31 cellular contexts compared by ENCODE assay signal in genomic region chr20:16703570-16703969, GRCh38. TPM values are rescaled to one million over a fixed set of nuclear protein-coding genes. Genes with fewer than 3 reads are reported as not detected.
"Had no signal": no experiment of that assay in that cellular context is flagged by ENCODE, and none has a peak within 500 bp of the region (broad histone marks: within the 10 kb centered on the region; RNA-seq: fewer than 3 reads in every experiment).

No MANE protein-coding gene starts in this region.

- H3K9me3 ChIP-seq: lower lobe of right lung, neutrophil, psoas muscle, right lobe of liver, tibial nerve, uterus had no signal

- H3K4me1 ChIP-seq: lower lobe of right lung, parathyroid adenoma, psoas muscle, right lobe of liver, tibial nerve, uterus had no signal

- ATAC-seq: left lobe of liver; lower lobe of right lung; naive thymus-derived CD8-positive, alpha-beta T cell; psoas muscle; right lobe of liver; stimulated activated memory B cell treated with anti-CD40 and anti-IgM and Interleukin-4, amounts not matched to agents 10 μg/mL and 1 μg/mL and 100 μg/mL, for 72 hours; stimulated activated naive CD8-positive, alpha-beta T cell treated with anti-CD3 and anti-CD28 coated beads, Interleukin-15, amount 100 ng/mL, for 72 hours had no signal

- DNase-seq: islet precursor cell; lower lobe of right lung; mammary epithelial cell; mesenchymal stem cell; naive thymus-derived CD8-positive, alpha-beta T cell; occipital lobe; psoas muscle; right lobe of liver; stimulated activated CD4-positive, alpha-beta T cell treated with anti-CD3 and anti-CD28 coated beads, Interleukin-1b, Interleukin-23, amount 100 ng/mL, for 48 hours; stimulated activated CD4-positive, alpha-beta T cell treated with anti-CD3 and anti-CD28 coated beads, Interleukin-2, amount 100 ng/mL, for 48 hours; stimulated activated CD4-positive, alpha-beta T cell treated with anti-CD3 and anti-CD28 coated beads, Interleukin-4, amount 100 ng/mL, for 4 hours; stimulated activated CD8-positive, alpha-beta memory T cell treated with anti-CD3 and anti-CD28 coated beads, Interleukin-4, amount 100 ng/mL, for 48 hours; stimulated activated naive CD4-positive, alpha-beta T cell treated with Interleukin-2 at 50 U/mL for 16 hours; stimulated activated naive CD8-positive, alpha-beta T cell treated with anti-CD3 and anti-CD28 coated beads, Interleukin-15, amount 100 ng/mL, for 72 hours; substantia nigra; uterus had no signal

- H3K4me3 ChIP-seq: hepatocyte, lower lobe of right lung, psoas muscle, right lobe of liver, smooth muscle cell, tibial nerve, uterus had no signal

- H3K27me3 ChIP-seq: hepatocyte, neutrophil, tibial nerve, uterus had no signal

- H3K27ac ChIP-seq: hepatocyte, lower lobe of right lung, neutrophil, parathyroid adenoma, psoas muscle, right lobe of liver, tibial nerve, uterus had no signal

- H3K36me3 ChIP-seq: lower lobe of right lung, neutrophil, right lobe of liver, tibial nerve, uterus had no signal

RNA-seq across cellular contexts. Expression of gene OTOR, which starts 44.6 kb away (rescaled TPM):
- total RNA-seq: kidney epithelial cell; left lobe of liver; liver; lower lobe of right lung; mammary epithelial cell; mucosa of gallbladder; naive thymus-derived CD8-positive, alpha-beta T cell; neural crest cell; osteocyte; posterior vena cava; psoas muscle; right lobe of liver; skeletal muscle tissue; smooth muscle cell; tibial nerve; ureter; uterus had no signal
